Comparison of ENCODE assay signal across 1 cellular context in the genomic region with DNA sequence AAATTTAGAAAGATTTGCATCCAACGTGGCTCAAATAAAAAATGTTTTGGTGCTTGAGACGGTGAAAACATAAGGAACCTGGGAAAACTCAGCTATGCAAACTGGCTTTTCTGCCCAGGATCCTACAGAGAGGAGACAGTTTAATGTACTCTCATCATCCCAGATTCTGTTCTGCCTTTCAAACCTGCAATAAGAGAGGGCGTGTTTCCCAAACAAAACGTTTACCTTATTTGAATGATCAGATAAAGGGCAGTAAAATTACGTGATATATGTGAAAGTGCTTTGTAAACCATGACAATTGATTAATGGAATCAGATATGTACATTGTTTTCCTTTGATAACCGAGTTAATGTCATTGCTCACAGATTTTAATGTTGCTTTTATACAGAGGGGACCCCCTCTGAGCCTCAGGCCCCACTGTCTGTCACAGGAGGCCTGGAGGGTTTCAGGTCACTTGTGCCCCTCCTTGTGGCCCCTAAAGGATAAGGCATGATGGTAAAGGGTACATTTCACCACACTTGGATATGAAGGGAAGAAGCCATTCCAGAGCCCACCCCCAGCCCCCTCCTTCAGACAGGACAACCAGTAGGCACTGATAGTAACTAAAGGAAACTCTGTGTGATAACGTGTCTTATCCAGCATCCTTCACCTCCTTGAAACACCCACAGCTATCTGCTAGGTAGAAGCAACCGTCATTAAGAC.
TF ChIP-seq lines count a peak whose summit lies in the region.

No MANE protein-coding gene starts in this region.

TF ChIP-seq in GM12878, 131 proteins besides CTCF, POLR2A, EP300 and RAD21 (continued from another document):
- TF ChIP-seq GATAD2B (conservative IDR thresholded peaks at IDR 0.05; ENCODE audit: low read depth) (no peak), KLF5 (IDR thresholded peaks at IDR 0.05; ENCODE audit: partially characterized antibody) (no peak), FOS (IDR thresholded peaks at IDR 0.05; ENCODE audit: borderline replicate concordance, extremely low read depth, insufficient read length) (no peak), SREBF2 (IDR thresholded peaks at IDR 0.05; ENCODE audit: low read length) (no peak), HCFC1 (IDR thresholded peaks at IDR 0.05; ENCODE audit: low read length) (no peak)
- TF ChIP-seq, protein P1, sequence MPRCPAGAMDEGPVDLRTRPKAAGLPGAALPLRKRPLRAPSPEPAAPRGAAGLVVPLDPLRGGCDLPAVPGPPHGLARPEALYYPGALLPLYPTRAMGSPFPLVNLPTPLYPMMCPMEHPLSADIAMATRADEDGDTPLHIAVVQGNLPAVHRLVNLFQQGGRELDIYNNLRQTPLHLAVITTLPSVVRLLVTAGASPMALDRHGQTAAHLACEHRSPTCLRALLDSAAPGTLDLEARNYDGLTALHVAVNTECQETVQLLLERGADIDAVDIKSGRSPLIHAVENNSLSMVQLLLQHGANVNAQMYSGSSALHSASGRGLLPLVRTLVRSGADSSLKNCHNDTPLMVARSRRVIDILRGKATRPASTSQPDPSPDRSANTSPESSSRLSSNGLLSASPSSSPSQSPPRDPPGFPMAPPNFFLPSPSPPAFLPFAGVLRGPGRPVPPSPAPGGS (IDR thresholded peaks at IDR 0.05; ENCODE audit: borderline replicate concordance, insufficient read depth, low read depth, low read length, poor library complexity, severe bottlenecking) = no peak
